Comparison of ENCODE assay signal across 18 cellular contexts in genomic region chr1:66284746-66285145, GRCh38.
DNase-seq lines count a peak whose midpoint lies in the region; ATAC-seq and TF ChIP-seq lines count a peak whose summit lies in the region.
"Had no signal": no experiment of that assay in that cellular context is flagged by ENCODE, and none has a peak within 500 bp of the region (broad histone marks: within the 10 kb centered on the region; RNA-seq: fewer than 3 reads in every experiment).

No MANE protein-coding gene starts in this region.

- POLR2A ChIA-PET in activated naive CD8-positive, alpha-beta T cell treated with anti-CD3 and anti-CD28 coated beads, Interleukin-2, amount 10 ng/mL, durations not matched to agents 7 days and 5 days (lab: Charles Lee) = no interaction called here
- POLR2A ChIA-PET in PC-3 (lab: Charles Lee; ENCODE audit: unreplicated experiment) = no interaction called here

- no peaks in the 10 kb centered on the region for H3K27me3 Mint-ChIP-seq in activated naive CD8-positive, alpha-beta T cell treated with anti-CD3 and anti-CD28 coated beads, Interleukin-2, amount 10 ng/mL, durations not matched to agents 7 days and 5 days
- no peaks in the 10 kb centered on the region for H3K27me3 Mint-ChIP-seq in activated naive CD8-positive, alpha-beta T cell treated with anti-CD3 and anti-CD28 coated beads for 36 hours
- H3K27me3 Mint-ChIP-seq in T-helper 2 cell treated with Interferon-gamma antibody and Interleukin-4, amounts not matched to agents 5 μg/mL and 100 μg/mL, for 36 hours (ENCODE audit: low read depth) = peaks cover 19% of the 10 kb centered on the region
- H3K27me3 Mint-ChIP-seq in CD14-positive monocyte (ENCODE audit: low read depth in 3 of 3) = peaks cover 0 to 1% (median 0%) of the 10 kb centered on the region in 3 donors
- H3K27me3 Mint-ChIP-seq: B cell had no signal

- ATAC-seq in activated naive CD8-positive, alpha-beta T cell treated with anti-CD3 and anti-CD28 coated beads, Interleukin-2, amount 10 ng/mL, durations not matched to agents 7 days and 5 days (ENCODE audit: low read depth) = no peak
- no peak for ATAC-seq in PC-3
- ATAC-seq: CD8-positive, alpha-beta T cell; GM23338; K562 had no signal

- CTCF ChIA-PET in PC-3 (lab: Charles Lee) = no interaction called here

- H3K4me1 Mint-ChIP-seq in activated naive CD8-positive, alpha-beta T cell treated with anti-CD3 and anti-CD28 coated beads, Interleukin-2, amount 10 ng/mL, durations not matched to agents 7 days and 5 days = peaks cover 53% of the 10 kb centered on the region
- peaks cover 52% of the 10 kb centered on the region for H3K4me1 Mint-ChIP-seq in activated naive CD8-positive, alpha-beta T cell treated with anti-CD3 and anti-CD28 coated beads for 36 hours
- peaks cover 42% of the 10 kb centered on the region for H3K4me1 Mint-ChIP-seq in T-helper 2 cell treated with Interferon-gamma antibody and Interleukin-4, amounts not matched to agents 5 μg/mL and 100 μg/mL, for 36 hours (ENCODE audit: low read depth)
- peaks cover 3% of the 10 kb centered on the region for H3K4me1 Mint-ChIP-seq in CD14-positive monocyte
- H3K4me1 Mint-ChIP-seq: GM23338 had no signal

- H3K4me2 ChIP-seq in PC-3 (ENCODE audit: low read length) = no peak overlapping the region
- H3K4me2 ChIP-seq: GM23338 had no signal

- no peaks in the 10 kb centered on the region for H3K79me2 ChIP-seq in PC-3 (ENCODE audit: low read length)

- no peak overlapping the region for H3K4me3 Mint-ChIP-seq in activated naive CD8-positive, alpha-beta T cell treated with anti-CD3 and anti-CD28 coated beads, Interleukin-2, amount 10 ng/mL, durations not matched to agents 7 days and 5 days
- no peak overlapping the region for H3K4me3 Mint-ChIP-seq in activated naive CD8-positive, alpha-beta T cell treated with anti-CD3 and anti-CD28 coated beads for 36 hours
- no peak overlapping the region for H3K4me3 Mint-ChIP-seq in T-helper 2 cell treated with Interferon-gamma antibody and Interleukin-4, amounts not matched to agents 5 μg/mL and 100 μg/mL, for 36 hours
- no peak overlapping the region for H3K4me3 Mint-ChIP-seq in CD14-positive monocyte
- H3K4me3 Mint-ChIP-seq: B cell; CD8-positive, alpha-beta T cell; GM23338 had no signal

- no peak overlapping the region for H2AFZ ChIP-seq in PC-3 (ENCODE audit: low read length)
- H2AFZ ChIP-seq: GM23338 had no signal

- intact Hi-C loops in PC-3 (cut with micrococcal nuclease) = no loop called here
- intact Hi-C loops in CD14-positive monocyte (cut with micrococcal nuclease) = no loop called here

- TF ChIP-seq CTCF in PC-3 (conservative IDR thresholded peaks at IDR 0.05; ENCODE audit: low read depth, low read length) (no peak), CD14-positive monocyte (IDR thresholded peaks at IDR 0.05) (no peak)

- no peaks in the 10 kb centered on the region for H3K9me2 ChIP-seq in PC-3 (replicated peaks; ENCODE audit: low read length)

- peak overlapping the region; percentile 96 for H3K27ac ChIP-seq in PC-3 (ENCODE audit: low read length)
- H3K27ac ChIP-seq in cingulate gyrus (ENCODE audit: low read depth, low read length) = peak overlapping the region; percentile 13

- peak overlapping the region; percentile 41 for H3K27ac Mint-ChIP-seq in activated naive CD8-positive, alpha-beta T cell treated with anti-CD3 and anti-CD28 coated beads, Interleukin-2, amount 10 ng/mL, durations not matched to agents 7 days and 5 days
- H3K27ac Mint-ChIP-seq in activated naive CD8-positive, alpha-beta T cell treated with anti-CD3 and anti-CD28 coated beads for 36 hours = no peak overlapping the region
- no peak overlapping the region for H3K27ac Mint-ChIP-seq in T-helper 2 cell treated with Interferon-gamma antibody and Interleukin-4, amounts not matched to agents 5 μg/mL and 100 μg/mL, for 36 hours
- peak overlapping the region in 1 of 7 donors; percentile 0 for H3K27ac Mint-ChIP-seq in CD14-positive monocyte
- H3K27ac Mint-ChIP-seq: B cell, GM23338 had no signal

- peaks cover 57% of the 10 kb centered on the region for H3K4me1 ChIP-seq in PC-3 (ENCODE audit: insufficient read depth, low read length)

- H3K9ac ChIP-seq in PC-3 (ENCODE audit: low read length) = peak overlapping the region; percentile 12; the same call in 1 of the 2 replicates

- no peaks in the 10 kb centered on the region for H4K20me1 ChIP-seq in PC-3 (ENCODE audit: low read length)

- no peaks in the 10 kb centered on the region for H3K36me3 ChIP-seq in PC-3 (ENCODE audit: low read depth, low read length)

- no peaks in the 10 kb centered on the region for H3K9me3 Mint-ChIP-seq in activated naive CD8-positive, alpha-beta T cell treated with anti-CD3 and anti-CD28 coated beads, Interleukin-2, amount 10 ng/mL, durations not matched to agents 7 days and 5 days
- peaks cover 1% of the 10 kb centered on the region for H3K9me3 Mint-ChIP-seq in activated naive CD8-positive, alpha-beta T cell treated with anti-CD3 and anti-CD28 coated beads for 36 hours
- H3K9me3 Mint-ChIP-seq in T-helper 2 cell treated with Interferon-gamma antibody and Interleukin-4, amounts not matched to agents 5 μg/mL and 100 μg/mL, for 36 hours = no peaks in the 10 kb centered on the region
- H3K9me3 Mint-ChIP-seq in CD14-positive monocyte = peaks cover 0 to 1% (median 0%) of the 10 kb centered on the region in 7 donors
- H3K9me3 Mint-ChIP-seq: CD8-positive, alpha-beta T cell; GM23338 had no signal

- BruUV-seq in PC-3 (replicated peaks; lab: Mats Ljungman, UMichigan) = no TSS peak

- H3K9me3 ChIP-seq in PC-3 (ENCODE audit: low read length) = no peaks in the 10 kb centered on the region

- H3K4me3 ChIP-seq in PC-3 (ENCODE audit: low read length) = no peak overlapping the region
- H3K4me3 ChIP-seq: GM23338, K562 had no signal

- H3F3A ChIP-seq in PC-3 (ENCODE audit: low read length, unreplicated experiment) = no peaks in the 10 kb centered on the region

- peaks cover 7% of the 10 kb centered on the region for H3K36me3 Mint-ChIP-seq in activated naive CD8-positive, alpha-beta T cell treated with anti-CD3 and anti-CD28 coated beads, Interleukin-2, amount 10 ng/mL, durations not matched to agents 7 days and 5 days
- no peaks in the 10 kb centered on the region for H3K36me3 Mint-ChIP-seq in activated naive CD8-positive, alpha-beta T cell treated with anti-CD3 and anti-CD28 coated beads for 36 hours
- no peaks in the 10 kb centered on the region for H3K36me3 Mint-ChIP-seq in T-helper 2 cell treated with Interferon-gamma antibody and Interleukin-4, amounts not matched to agents 5 μg/mL and 100 μg/mL, for 36 hours (ENCODE audit: low read depth)
- H3K36me3 Mint-ChIP-seq in CD14-positive monocyte = no peaks in the 10 kb centered on the region
- H3K36me3 Mint-ChIP-seq: CD8-positive, alpha-beta T cell had no signal

- H3K27me3 ChIP-seq in PC-3 (ENCODE audit: low read length) = no peaks in the 10 kb centered on the region

- DNase-seq in activated naive CD8-positive, alpha-beta T cell treated with anti-CD3 and anti-CD28 coated beads, Interleukin-2, amount 10 ng/mL, durations not matched to agents 7 days and 5 days = no peak
- DNase-seq in activated naive CD8-positive, alpha-beta T cell treated with anti-CD3 and anti-CD28 coated beads for 36 hours = no peak
- no peak for DNase-seq in PC-3
- DNase-seq in T-helper 2 cell treated with Interferon-gamma antibody and Interleukin-4, amounts not matched to agents 5 μg/mL and 100 μg/mL, for 36 hours (ENCODE audit: low spot score) = no peak
- no peak for DNase-seq in CD14-positive monocyte (ENCODE audit: low spot score)
- DNase-seq in inferior parietal cortex (ENCODE audit: extremely low spot score) = no peak
- DNase-seq: CD8-positive, alpha-beta T cell; DMS79; MV-4-11; NCI-H1417; NCI-H187 treated with DMSO at 0.1 percent for 48 hours; NCI-H345; NCI-H526; SIG-M5 had no signal
